ENCODE assay signal across 12 cellular contexts in genomic region chr2:33531345-33532059, GRCh38. TPM values are rescaled to one million over a fixed set of nuclear protein-coding genes. Genes with fewer than 3 reads are reported as not detected.
DNase-seq lines count a peak whose midpoint lies in the region; ATAC-seq, FAIRE-seq and TF ChIP-seq lines count a peak whose summit lies in the region.
"Had no signal": no experiment of that assay in that cellular context is flagged by ENCODE, and none has a peak within 500 bp of the region (broad histone marks: within the 10 kb centered on the region; RNA-seq: fewer than 3 reads in every experiment).

No MANE protein-coding gene starts in this region.

- in situ Hi-C loops in GM12878 (cut with MboI) = no loop called here

- H3K36me3 ChIP-seq in GM12878 (ENCODE audit: control insufficient read depth in 2 of 2, insufficient read depth in 2 of 2, low read length in 1 of 2) (peaks cover 3 to 51% of the 10 kb centered on the region in 2 experiments), psoas muscle (ENCODE audit: insufficient read depth in 1 of 2, low read depth in 1 of 2) (peaks cover 2 to 22% of the 10 kb centered on the region in 2 donors)

- FAIRE-seq in GM12878 (lab: Jason Lieb, UNC) = no peak

- H3K9me3 ChIP-seq in GM12878 (replicated peaks; ENCODE audit: control insufficient read depth, insufficient read depth, low read length) (no peaks in the 10 kb centered on the region), psoas muscle (no peaks in the 10 kb centered on the region)

- TF ChIP-seq CTCF in GM12878 (IDR thresholded peaks at IDR 0.05 in 2 of 3, conservative IDR thresholded peaks at IDR 0.05 in 1 of 3; ENCODE audit: control insufficient read depth in 2 of 3, extremely low read depth in 1 of 3, insufficient read depth in 1 of 3, low read depth in 3 of 3, low read length in 3 of 3) = no peak
- no peak for TF ChIP-seq CTCF in psoas muscle (IDR thresholded peaks at IDR 0.05)

- DNase-seq in GM12878 (ENCODE audit: low read depth, low spot score) = peak; percentile 19
- peak; percentile 28 to 65 for DNase-seq in psoas muscle
- no peak for DNase-seq in NCI-H82 (lab: John Stamatoyannopoulos, UW)
- DNase-seq in OCI-M1 (lab: John Stamatoyannopoulos, UW) = no peak
- DNase-seq: activated T-cell treated with anti-CD3 and anti-CD28 coated beads for 4 hours, aorta, NCI-H2081 had no signal

- 9% methylated on average over 8 of the region's 8 CpGs for WGBS in GM12878 (ENCODE audit: insufficient coverage, insufficient replicate concordance, low lambda C conversion rate, missing lambda C conversion rate)
- WGBS in psoas muscle, 3 donors = 39 to 62% (median 42%) methylated on average over 8 of the region's 8 CpGs

- no TSS peak for BruUV-seq in GM12878 (replicated peaks; lab: Mats Ljungman, UMichigan)

- CTCF ChIA-PET in GM12878 (lab: Yijun Ruan, JAX) = interaction anchor here (0.7 to 2.8 kb wide), 5 partner anchors 9 to 56 kb away, joined by 3 to 16 read pairs (median 4); partner anchors contain the start of gene RASGRP3

- intact Hi-C loops in GM12878 (cut with micrococcal nuclease; ENCODE audit: unreplicated experiment) (loop anchor here (1.0 to 2.0 kb wide), 2 partner anchors 33 to 54 kb away; no protein-coding TSS in a partner anchor), psoas muscle (cut with DNase I) (loop anchor here (5.0 kb wide), 2 partner anchors 44 to 49 kb away; no protein-coding TSS in a partner anchor)

- TF ChIP-seq RAD21 in GM12878 (IDR thresholded peaks at IDR 0.05; ENCODE audit: insufficient read depth, low read depth, low read length) = no peak

- SMC1A ChIA-PET in GM12878 (lab: Charles Lee; ENCODE audit: uncharacterized antibody, unreplicated experiment) = interaction anchor here (0.9 to 2.0 kb wide), 10 partner anchors 9 to 56 kb away, joined by 3 to 6 read pairs (median 4); partner anchors contain the start of gene RASGRP3

- no peak overlapping the region for H2AFZ ChIP-seq in GM12878 (ENCODE audit: control insufficient read depth, low read depth, low read length)

- H3K4me1 ChIP-seq in GM12878 (ENCODE audit: control insufficient read depth, insufficient read depth, low read length) = peaks cover 47% of the 10 kb centered on the region
- peaks cover 36% of the 10 kb centered on the region for H3K4me1 ChIP-seq in psoas muscle

- TF ChIP-seq POLR2A in GM18505 (IDR thresholded peaks at IDR 0.05; ENCODE audit: borderline replicate concordance, extremely low read depth, insufficient read depth, insufficient read length) (peak; percentile 26), GM12878 (IDR thresholded peaks at IDR 0.05; ENCODE audit: low read depth, low read length) (no peak; the same call in 1 of the 2 replicates)

- H3K27me3 ChIP-seq in GM12878 (replicated peaks in 1 of 2; ENCODE audit: control insufficient read depth in 2 of 2, insufficient read depth in 2 of 2, low read length in 1 of 2) (no peaks in the 10 kb centered on the region), psoas muscle (ENCODE audit: insufficient read depth in 3 of 3, low read length in 2 of 3) (no peaks in the 10 kb centered on the region)

- H3K9ac ChIP-seq in GM12878 (ENCODE audit: control insufficient read depth, insufficient read depth, low read length) = peak overlapping the region; percentile 65

- no peak for TF ChIP-seq EP300 in GM12878 (IDR thresholded peaks at IDR 0.05; ENCODE audit: borderline replicate concordance in 1 of 2, control insufficient read depth in 1 of 2, low read depth in 2 of 2, low read length in 2 of 2)

- H3K27ac ChIP-seq in GM12878 (ENCODE audit: control insufficient read depth, insufficient read depth) = peak overlapping the region; percentile 98
- peak overlapping the region; percentile 79 for H3K27ac ChIP-seq in psoas muscle

- POLR2A ChIA-PET in GM12878 (lab: Charles Lee) = interaction anchor here (1.3 to 4.3 kb wide), 5 partner anchors 34 to 55 kb away, joined by 3 to 31 read pairs (median 11); partner anchors contain the start of gene RASGRP3

- RAD21 ChIA-PET in GM12878 (lab: Charles Lee; ENCODE audit: unreplicated experiment) = interaction anchor here (0.8 to 1.8 kb wide), 5 partner anchors 10 to 68 kb away, joined by 3 to 7 read pairs (median 4); partner anchors contain the start of genes FAM98A and RASGRP3

- peaks cover 10% of the 10 kb centered on the region for H3K79me2 ChIP-seq in GM12878 (ENCODE audit: control insufficient read depth, insufficient read depth, low read length)

- peak overlapping the region; percentile 10 for H3K4me2 ChIP-seq in GM12878 (ENCODE audit: control insufficient read depth, insufficient read depth)

- no peak overlapping the region for H3K4me3 ChIP-seq in GM12878
- no peak overlapping the region for H3K4me3 ChIP-seq in psoas muscle

- ATAC-seq in GM18505 (IDR thresholded peaks at IDR 0.05; ENCODE audit: unreplicated experiment) (no peak), HG02798 (IDR thresholded peaks at IDR 0.05; ENCODE audit: poor library complexity, unreplicated experiment) (peak; percentile 18), GM12878 (peak; percentile 45), psoas muscle (peak; percentile 76 to 83 (median 78)), GM19463 (IDR thresholded peaks at IDR 0.05; ENCODE audit: unreplicated experiment) (no peak), HG03520 (IDR thresholded peaks at IDR 0.05; ENCODE audit: unreplicated experiment) (no peak)
- ATAC-seq: Panc1 had no signal

- H4K20me1 ChIP-seq in GM12878 (ENCODE audit: control insufficient read depth, insufficient read depth) = no peaks in the 10 kb centered on the region

TF ChIP-seq in GM12878, 131 proteins besides CTCF, POLR2A, EP300 and RAD21:
- TF ChIP-seq SPI1 (IDR thresholded peaks at IDR 0.05; ENCODE audit: borderline replicate concordance, insufficient read depth, low read depth, low read length) (peak; percentile 67; the same call in 1 of the 2 replicates), MXI1 (IDR thresholded peaks at IDR 0.05; ENCODE audit: low read depth, low read length) (no peak), ATF2 (IDR thresholded peaks at IDR 0.05; ENCODE audit: low read length) (peak; percentile 15), ASH2L (IDR thresholded peaks at IDR 0.05; ENCODE audit: borderline replicate concordance, low read depth) (no peak), SMARCA5 (IDR thresholded peaks at IDR 0.05) (0 out of 2 replicates have a peak, but pooled peaks have one; percentile 27), RUNX3 (IDR thresholded peaks at IDR 0.05; ENCODE audit: low read length) (peak; percentile 4)

RNA-seq across cellular contexts. Expression of gene RASGRP3, which starts 55.1 kb away (rescaled TPM):
- total RNA-seq in GM12878 (2013; cell fraction: nucleolus; rRNA removed) = 228 and 235 TPM in 2 replicates
- total RNA-seq in GM12878 (2014; rRNA removed) = 106 and 107 TPM in 2 replicates
- 88.8 and 91.2 TPM in 2 replicates for total RNA-seq in GM12878 (2014; rRNA removed; fragmentation: Illumina TruSeq; extraction: Trizol)
- 61.7 and 64.5 TPM in 2 replicates for total RNA-seq in GM12878 (2021)
- polyA plus RNA-seq in GM12878 (2011; ENCODE audit: low read depth) = 104 TPM
- 42.2 and 46.6 TPM in 2 replicates for polyA plus RNA-seq in GM12878 (2011; rRNA removed)
- 30.6 and 42.1 TPM in 2 replicates for polyA plus RNA-seq in GM12878 (2011; cell fraction: cytosol; rRNA removed)
- polyA plus RNA-seq in GM12878 (2011; cell fraction: nucleus; rRNA removed) = 41.1 and 62.6 TPM in 2 replicates
- polyA plus RNA-seq in GM12878 (2012) = 105 and 110 TPM in 2 replicates
- 72.9 and 79.7 TPM in 2 replicates for polyA plus RNA-seq in GM12878 (2014; fragmentation: Illumina TruSeq; extraction: Trizol)
- polyA plus RNA-seq in GM12878 (2014; fragmentation: Nextera tagmentation; extraction: Ambion mirVana) = 10 to 100 TPM; 31.6 to 40.2 TPM
- polyA plus RNA-seq in GM12878 (2014; rRNA removed) = 74.4 and 77.6 TPM in 2 replicates
- 10 to 100 TPM; 64.4 to 65.1 TPM for polyA plus RNA-seq in GM12878 (2016; fragmentation: Nextera tagmentation; extraction: Ambion mirVana)
- 51.7 and 81.6 TPM in 2 replicates for polyA minus RNA-seq in GM12878 (2011; rRNA and poly(A)+ RNA removed)
- polyA minus RNA-seq in GM12878 (2011; cell fraction: cytosol; rRNA and poly(A)+ RNA removed) = 16.2 and 16.8 TPM in 2 replicates
- polyA minus RNA-seq in GM12878 (2011; cell fraction: nucleus; rRNA and poly(A)+ RNA removed) = 30.9 and 34.6 TPM in 2 replicates
- total RNA-seq in psoas muscle = 10 to 100 TPM; 13.0 to 24.9 (median 19.9) TPM
- polyA plus RNA-seq in psoas muscle = 1 to 10 TPM; 3.4 to 9.3 (median 5.4) TPM

Comparison
In these comparisons a context has a peak if more than half of its experiments do, and no peak if none do; other contexts are left out.
1. ATAC-seq: peak in HG02798 (single experiment), GM12878 (single experiment) and psoas muscle (4 of 4); none in GM18505 (single experiment), GM19463 (single experiment) and HG03520 (single experiment).
2. DNase-seq: peak in GM12878 (single experiment) and psoas muscle (2 of 2); none in NCI-H82 (single experiment) and OCI-M1 (single experiment).